Comparison of ENCODE assay signal across 11 cellular contexts in genomic region chr3:45676248-45677044, GRCh38. TPM values are rescaled to one million over a fixed set of nuclear protein-coding genes. Genes with fewer than 3 reads are reported as not detected.
DNase-seq lines count a peak whose midpoint lies in the region; ATAC-seq and TF ChIP-seq lines count a peak whose summit lies in the region.
"Had no signal": no experiment of that assay in that cellular context is flagged by ENCODE, and none has a peak within 500 bp of the region (broad histone marks: within the 10 kb centered on the region; RNA-seq: fewer than 3 reads in every experiment).

No MANE protein-coding gene starts in this region.

- 62% methylated on average over 7 of the region's 7 CpGs for WGBS in urinary bladder
- WGBS in aorta, 2 donors = 66 to 69% methylated on average over 7 of the region's 7 CpGs

- no peak for TF ChIP-seq CTCF in mucosa of descending colon (IDR thresholded peaks at IDR 0.05)

- H3K36me3 ChIP-seq in mucosa of descending colon (ENCODE audit: low read depth) = peaks cover 4% of the 10 kb centered on the region
- peaks cover 2% of the 10 kb centered on the region for H3K36me3 ChIP-seq in urinary bladder (ENCODE audit: insufficient read depth)
- H3K36me3 ChIP-seq in aorta (ENCODE audit: control insufficient read depth in 1 of 2, insufficient read depth in 2 of 2, low read length in 1 of 2) = peaks cover 0 to 4% of the 10 kb centered on the region in 2 donors
- H3K36me3 ChIP-seq: BE2C had no signal

- H3K9me3 ChIP-seq in mucosa of descending colon (no peaks in the 10 kb centered on the region), aorta (ENCODE audit: control insufficient read depth, low read length) (no peaks in the 10 kb centered on the region)
- H3K9me3 ChIP-seq: BE2C had no signal

- DNase-seq in activated naive CD4-positive, alpha-beta T cell treated with anti-CD3 and anti-CD28 coated beads, Interleukin-2, amount 50 U/mL, for 16 hours = no peak
- no peak for DNase-seq in caudate nucleus (lab: John Stamatoyannopoulos, UW)
- DNase-seq in mucosa of descending colon = no peak
- DNase-seq in COLO829 (ENCODE audit: low spot score) = no peak
- no peak for DNase-seq in aorta
- DNase-seq: BE2C, NCI-H2171 had no signal

- peak overlapping the region; percentile 71 for H3K4me3 Mint-ChIP-seq in activated naive CD4-positive, alpha-beta T cell treated with anti-CD3 and anti-CD28 coated beads, Interleukin-2, amount 50 U/mL, for 24 hours

- H3K4me1 ChIP-seq in mucosa of descending colon (ENCODE audit: low read depth) = no peaks in the 10 kb centered on the region
- no peaks in the 10 kb centered on the region for H3K4me1 ChIP-seq in urinary bladder (ENCODE audit: insufficient read depth)
- peaks cover 0 to 1% of the 10 kb centered on the region in 2 donors for H3K4me1 ChIP-seq in aorta (ENCODE audit: control insufficient read depth in 1 of 2, insufficient read depth in 2 of 2, low read length in 2 of 2)
- H3K4me1 ChIP-seq: BE2C had no signal

- peak; percentile 8 for ATAC-seq in mucosa of descending colon
- no peak for ATAC-seq in aorta (ENCODE audit: low FRiP score)
- no peak for ATAC-seq in GM21737 (IDR thresholded peaks at IDR 0.05; ENCODE audit: unreplicated experiment)

- H3K9me3 Mint-ChIP-seq in activated naive CD4-positive, alpha-beta T cell treated with anti-CD3 and anti-CD28 coated beads, Interleukin-2, amount 50 U/mL, for 24 hours = no peaks in the 10 kb centered on the region

- no peaks in the 10 kb centered on the region for H3K27me3 ChIP-seq in aorta (ENCODE audit: control insufficient read depth in 1 of 2, insufficient read depth in 2 of 2, low read length in 1 of 2)
- H3K27me3 ChIP-seq: BE2C had no signal

- peaks cover 26% of the 10 kb centered on the region for H3K4me1 Mint-ChIP-seq in activated naive CD4-positive, alpha-beta T cell treated with anti-CD3 and anti-CD28 coated beads, Interleukin-2, amount 50 U/mL, for 24 hours

- H3K27ac ChIP-seq in caudate nucleus (ENCODE audit: low read depth, low read length) = peak overlapping the region; percentile 33
- H3K27ac ChIP-seq in urinary bladder (ENCODE audit: low read depth) = peak overlapping the region; percentile 38
- no peak overlapping the region for H3K27ac ChIP-seq in aorta (ENCODE audit: low read depth in 1 of 2, low read length in 2 of 2)
- H3K27ac ChIP-seq: parathyroid adenoma had no signal

- H3K27me3 Mint-ChIP-seq in activated naive CD4-positive, alpha-beta T cell treated with anti-CD3 and anti-CD28 coated beads, Interleukin-2, amount 50 U/mL, for 24 hours = no peaks in the 10 kb centered on the region

- intact Hi-C loops in mucosa of descending colon (cut with DNase I, micrococcal nuclease) = no loop called here
- intact Hi-C loops in aorta (cut with DNase I) = loop anchor here in 1 of 2 donors (10.0 kb wide), 1 partner anchor 308 kb away; no protein-coding TSS in a partner anchor

- no peak overlapping the region for H3K4me3 ChIP-seq in mucosa of descending colon
- no peak overlapping the region for H3K4me3 ChIP-seq in urinary bladder (ENCODE audit: low read depth, low read length)
- H3K4me3 ChIP-seq in aorta (ENCODE audit: low read length in 2 of 2) = no peak overlapping the region

- peaks cover 2% of the 10 kb centered on the region for H3K36me3 Mint-ChIP-seq in activated naive CD4-positive, alpha-beta T cell treated with anti-CD3 and anti-CD28 coated beads, Interleukin-2, amount 50 U/mL, for 24 hours

- peak overlapping the region; percentile 97 for H3K27ac Mint-ChIP-seq in activated naive CD4-positive, alpha-beta T cell treated with anti-CD3 and anti-CD28 coated beads, Interleukin-2, amount 50 U/mL, for 24 hours

RNA-seq across cellular contexts. Expression of gene SACM1L, which starts 12.8 kb away (rescaled TPM):
- total RNA-seq in mucosa of descending colon (10 to 100 TPM; 54.1 to 62.6 (median 57.2) TPM), urinary bladder (77.9 TPM), aorta (10 to 100 TPM; 44.5 to 52.3 TPM)
- polyA plus RNA-seq in urinary bladder (23.4 TPM), aorta (10 to 100 TPM; 16.4 to 25.9 TPM)

Comparison
In these comparisons a context has a peak if more than half of its experiments do, and no peak if none do; other contexts are left out.
1. H3K27ac ChIP-seq: peak in caudate nucleus (single experiment) and urinary bladder (single experiment); none in aorta (0 of 2).